In genomic region chr2:104734937-104735586, GRCh38 we compare ENCODE assay signal across 15 cellular contexts.
DNase-seq lines count a peak whose midpoint lies in the region; ATAC-seq, FAIRE-seq and TF ChIP-seq lines count a peak whose summit lies in the region.
"Had no signal": no experiment of that assay in that cellular context is flagged by ENCODE, and none has a peak within 500 bp of the region (broad histone marks: within the 10 kb centered on the region; RNA-seq: fewer than 3 reads in every experiment).

No MANE protein-coding gene starts in this region.

- no peak for TF ChIP-seq POLR2A in HepG2 (IDR thresholded peaks at IDR 0.05; ENCODE audit: insufficient read depth in 1 of 2, low read depth in 2 of 2, low read length in 2 of 2)

- no peaks in the 10 kb centered on the region; a peak in 1 of 5 replicates for H3K27me3 ChIP-seq in HepG2 (ENCODE audit: control insufficient read depth in 1 of 2, insufficient read depth in 2 of 2, low read length in 2 of 2)

- no peaks in the 10 kb centered on the region for H3K36me3 ChIP-seq in HepG2 (replicated peaks in 1 of 2; ENCODE audit: control insufficient read depth in 1 of 2, insufficient read depth in 2 of 2, low read length in 2 of 2)

- intact Hi-C loops in HepG2 (cut with micrococcal nuclease; ENCODE audit: unreplicated experiment): loop anchor here (5.0 kb wide), 1 partner anchor 863 kb away; no protein-coding TSS in a partner anchor

- H3K27ac ChIP-seq in HepG2 (ENCODE audit: extremely low read length, insufficient read depth, low read length): no peak overlapping the region

- no peak overlapping the region for H3K9ac ChIP-seq in HepG2 (ENCODE audit: insufficient read depth, low read depth, low read length)

- FAIRE-seq in HepG2 (lab: Jason Lieb, UNC): no peak

- H3K4me1 ChIP-seq in HepG2 (ENCODE audit: insufficient read depth, low read length): no peaks in the 10 kb centered on the region

- DNase-seq in GDM1 (lab: John Stamatoyannopoulos, UW) (peak; percentile 32), KBM-7 (peak; percentile 94), choroid plexus epithelial cell (ENCODE audit: low read depth) (peak; percentile 33), NCI-H69 (lab: John Stamatoyannopoulos, UW) (no peak), HepG2 (ENCODE audit: low spot score) (no peak), inferior parietal cortex (ENCODE audit: extremely low spot score) (no peak)
- DNase-seq in effector CD8-positive, alpha-beta T cell (lab: John Stamatoyannopoulos, UW): no peak
- DNase-seq: activated CD4-positive, CD25-positive, alpha-beta regulatory T cell treated with anti-CD3 and anti-CD28 coated beads, Interleukin-2, amount 50 U/mL, for 72 hours; activated T-cell treated with anti-CD3 and anti-CD28 coated beads, Interleukin-2, amount 50 U/mL, for 1 hour; aorta; dermis blood vessel endothelial cell; mesendoderm; NCI-H446 treated with DMSO at 0.1 percent for 48 hours; nucleus accumbens had no signal

- peaks cover 11% of the 10 kb centered on the region; the same call in 1 of the 2 replicates for H3K9me3 ChIP-seq in HepG2 (ENCODE audit: low read length)

- no peak overlapping the region for H3K4me2 ChIP-seq in HepG2 (ENCODE audit: low read depth, low read length)

- no peak for TF ChIP-seq RAD21 in HepG2 (CRISPR knock-in tag; IDR thresholded peaks at IDR 0.05)

- H3K79me2 ChIP-seq in HepG2 (ENCODE audit: insufficient read depth, low read length): no peaks in the 10 kb centered on the region

- CTCF ChIA-PET in HepG2 (lab: Yijun Ruan, JAX; ENCODE audit: low intra/inter-chr PET ratio, low total read pairs): no interaction called here

- 20% methylated on average over 6 of the region's 6 CpGs for WGBS in HepG2 (ENCODE audit: low lambda C conversion rate)

- H3K4me3 ChIP-seq in choroid plexus epithelial cell (ENCODE audit: low read depth, low read length) (no peak overlapping the region), HepG2 (replicated peaks in 1 of 3; ENCODE audit: insufficient read depth in 1 of 3, low read depth in 2 of 3, low read length in 3 of 3) (no peak overlapping the region)

- H4K20me1 ChIP-seq in HepG2 (ENCODE audit: insufficient read depth, low read length): no peaks in the 10 kb centered on the region

- no peak for TF ChIP-seq EP300 in HepG2 (IDR thresholded peaks at IDR 0.05; ENCODE audit: low read depth in 2 of 2, low read length in 2 of 2)
- no peak for TF ChIP-seq EP300 in HepG2 (CRISPR knock-in tag; IDR thresholded peaks at IDR 0.05; ENCODE audit: borderline replicate concordance)

- no peak overlapping the region for H2AFZ ChIP-seq in HepG2 (ENCODE audit: low read length)

- in situ Hi-C loops in KBM-7 (cut with MboI; ENCODE audit: low pct_unique_long_range_greater_than_20kb, low sequenced_read_pairs) (no loop called here), HepG2 (cut with HindIII; ENCODE audit: extremely low pct_ligation_motif_present, low pct_unique_long_range_greater_than_20kb) (no loop called here)

- no TSS peak for BruUV-seq in HepG2 (replicated peaks; lab: Mats Ljungman, UMichigan)

- TF ChIP-seq CTCF in choroid plexus epithelial cell (conservative IDR thresholded peaks at IDR 0.05; ENCODE audit: low read depth, low read length) (no peak), HepG2 (CRISPR knock-in tag; IDR thresholded peaks at IDR 0.05) (no peak)

- ATAC-seq in GM19395 (IDR thresholded peaks at IDR 0.05; ENCODE audit: unreplicated experiment) (peak; percentile 55), HepG2 (no peak)

- POLR2A ChIA-PET in HepG2 (lab: Yijun Ruan, JAX): no interaction called here

TF ChIP-seq in HepG2, 621 proteins besides CTCF, POLR2A, EP300 and RAD21:
- TF ChIP-seq ZNF644 (CRISPR knock-in tag; IDR thresholded peaks at IDR 0.05; ENCODE audit: low read depth) (no peak), PBX2 (CRISPR knock-in tag; IDR thresholded peaks at IDR 0.05) (no peak), ZBTB21 (CRISPR knock-in tag; IDR thresholded peaks at IDR 0.05) (no peak), SIX1 (CRISPR knock-in tag; IDR thresholded peaks at IDR 0.05; ENCODE audit: borderline replicate concordance) (no peak), KAT7 (CRISPR knock-in tag; IDR thresholded peaks at IDR 0.05; ENCODE audit: borderline replicate concordance) (no peak), ZNF839 (CRISPR knock-in tag; IDR thresholded peaks at IDR 0.05; ENCODE audit: borderline replicate concordance) (no peak), HOXA9 (CRISPR knock-in tag; IDR thresholded peaks at IDR 0.05; ENCODE audit: borderline replicate concordance) (no peak), MLX (CRISPR knock-in tag; IDR thresholded peaks at IDR 0.05) (no peak), ZNF607 (CRISPR knock-in tag; IDR thresholded peaks at IDR 0.05; ENCODE audit: borderline replicate concordance) (no peak), CCAR2 (optimal IDR thresholded peaks at IDR 0.05; ENCODE audit: low read depth, low read length) (no peak), MIER3 (CRISPR knock-in tag; IDR thresholded peaks at IDR 0.05; ENCODE audit: borderline replicate concordance) (no peak)
- TF ChIP-seq, protein P1, sequence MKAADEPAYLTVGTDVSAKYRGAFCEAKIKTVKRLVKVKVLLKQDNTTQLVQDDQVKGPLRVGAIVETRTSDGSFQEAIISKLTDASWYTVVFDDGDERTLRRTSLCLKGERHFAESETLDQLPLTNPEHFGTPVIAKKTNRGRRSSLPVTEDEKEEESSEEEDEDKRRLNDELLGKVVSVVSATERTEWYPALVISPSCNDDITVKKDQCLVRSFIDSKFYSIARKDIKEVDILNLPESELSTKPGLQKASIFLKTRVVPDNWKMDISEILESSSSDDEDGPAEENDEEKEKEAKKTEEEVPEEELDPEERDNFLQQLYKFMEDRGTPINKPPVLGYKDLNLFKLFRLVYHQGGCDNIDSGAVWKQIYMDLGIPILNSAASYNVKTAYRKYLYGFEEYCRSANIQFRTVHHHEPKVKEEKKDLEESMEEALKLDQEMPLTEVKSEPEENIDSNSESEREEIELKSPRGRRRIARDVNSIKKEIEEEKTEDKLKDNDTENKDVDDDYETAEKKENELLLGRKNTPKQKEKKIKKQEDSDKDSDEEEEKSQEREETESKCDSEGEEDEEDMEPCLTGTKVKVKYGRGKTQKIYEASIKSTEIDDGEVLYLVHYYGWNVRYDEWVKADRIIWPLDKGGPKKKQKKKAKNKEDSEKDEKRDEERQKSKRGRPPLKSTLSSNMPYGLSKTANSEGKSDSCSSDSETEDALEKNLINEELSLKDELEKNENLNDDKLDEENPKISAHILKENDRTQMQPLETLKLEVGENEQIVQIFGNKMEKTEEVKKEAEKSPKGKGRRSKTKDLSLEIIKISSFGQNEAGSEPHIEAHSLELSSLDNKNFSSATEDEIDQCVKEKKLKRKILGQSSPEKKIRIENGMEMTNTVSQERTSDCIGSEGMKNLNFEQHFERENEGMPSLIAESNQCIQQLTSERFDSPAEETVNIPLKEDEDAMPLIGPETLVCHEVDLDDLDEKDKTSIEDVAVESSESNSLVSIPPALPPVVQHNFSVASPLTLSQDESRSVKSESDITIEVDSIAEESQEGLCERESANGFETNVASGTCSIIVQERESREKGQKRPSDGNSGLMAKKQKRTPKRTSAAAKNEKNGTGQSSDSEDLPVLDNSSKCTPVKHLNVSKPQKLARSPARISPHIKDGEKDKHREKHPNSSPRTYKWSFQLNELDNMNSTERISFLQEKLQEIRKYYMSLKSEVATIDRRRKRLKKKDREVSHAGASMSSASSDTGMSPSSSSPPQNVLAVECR (CRISPR knock-in tag; IDR thresholded peaks at IDR 0.05; ENCODE audit: borderline replicate concordance): no peak
- TF ChIP-seq, protein P2, sequence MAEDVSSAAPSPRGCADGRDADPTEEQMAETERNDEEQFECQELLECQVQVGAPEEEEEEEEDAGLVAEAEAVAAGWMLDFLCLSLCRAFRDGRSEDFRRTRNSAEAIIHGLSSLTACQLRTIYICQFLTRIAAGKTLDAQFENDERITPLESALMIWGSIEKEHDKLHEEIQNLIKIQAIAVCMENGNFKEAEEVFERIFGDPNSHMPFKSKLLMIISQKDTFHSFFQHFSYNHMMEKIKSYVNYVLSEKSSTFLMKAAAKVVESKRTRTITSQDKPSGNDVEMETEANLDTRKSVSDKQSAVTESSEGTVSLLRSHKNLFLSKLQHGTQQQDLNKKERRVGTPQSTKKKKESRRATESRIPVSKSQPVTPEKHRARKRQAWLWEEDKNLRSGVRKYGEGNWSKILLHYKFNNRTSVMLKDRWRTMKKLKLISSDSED (CRISPR knock-in tag; IDR thresholded peaks at IDR 0.05): no peak

Comparison
In these comparisons a context has a peak if more than half of its experiments do, and no peak if none do; other contexts are left out.
1. DNase-seq: peak in GDM1 (single experiment), KBM-7 (single experiment) and choroid plexus epithelial cell (single experiment); none in NCI-H69 (single experiment), effector CD8-positive, alpha-beta T cell (single experiment), HepG2 (single experiment) and inferior parietal cortex (single experiment).